22 cellular contexts compared by ENCODE assay signal in the genomic region with DNA sequence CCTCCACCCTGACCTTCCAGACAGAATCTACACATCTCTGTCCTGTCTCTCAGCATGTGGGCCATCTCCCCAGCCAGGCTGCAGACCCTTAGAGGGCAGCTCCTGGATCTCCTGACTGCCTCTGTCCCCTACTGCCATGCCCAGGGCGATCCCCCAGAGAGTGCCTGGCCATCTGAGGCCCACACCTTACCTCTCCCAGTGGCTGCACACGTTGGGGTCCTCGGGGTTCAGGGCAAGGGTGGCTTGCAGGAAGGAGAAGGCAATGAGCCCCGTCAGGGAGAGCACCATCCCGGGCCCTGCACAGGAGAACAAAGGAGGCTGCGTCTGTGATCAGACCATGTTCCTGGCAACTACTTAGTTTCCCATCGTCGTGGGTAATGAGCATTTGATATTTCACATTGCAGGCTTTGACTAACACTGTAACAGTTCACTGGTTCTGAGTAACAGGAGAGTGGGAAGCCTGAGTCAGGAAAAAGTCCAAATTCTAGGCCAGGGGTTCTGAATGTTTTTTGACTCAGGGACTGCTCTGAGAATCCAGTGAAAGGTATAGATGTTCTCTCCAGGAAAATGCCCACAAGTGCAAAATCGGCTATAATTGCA.
DNase-seq lines count a peak whose midpoint lies in the region; ATAC-seq and TF ChIP-seq lines count a peak whose summit lies in the region.
"Had no signal": no experiment of that assay in that cellular context is flagged by ENCODE, and none has a peak within 500 bp of the region (broad histone marks: within the 10 kb centered on the region; RNA-seq: fewer than 3 reads in every experiment).

No MANE protein-coding gene starts in this region.

- intact Hi-C loops in thyroid gland (cut with DNase I): no loop called here

- peaks cover 29% of the 10 kb centered on the region for H3F3A ChIP-seq in neural progenitor cell (ENCODE audit: low read depth)

- H3K27me3 ChIP-seq in neural progenitor cell (no peaks in the 10 kb centered on the region), thyroid gland (no peaks in the 10 kb centered on the region)
- H3K27me3 ChIP-seq: MG63 had no signal

- H3K9ac ChIP-seq in neural progenitor cell: no peak overlapping the region

- H3K9me3 ChIP-seq in HEK293 (ENCODE audit: control insufficient read depth, insufficient read depth, low read depth, low read length) (no peaks in the 10 kb centered on the region), neural progenitor cell (ENCODE audit: low read depth) (no peaks in the 10 kb centered on the region), thyroid gland (no peaks in the 10 kb centered on the region)
- H3K9me3 ChIP-seq: MG63, SJSA1 had no signal

- H3K27ac Mint-ChIP-seq in neural progenitor cell: peak overlapping the region; percentile 97
- H3K27ac Mint-ChIP-seq: CD8-positive, alpha-beta T cell; HFFc6 had no signal

- H3K27ac ChIP-seq in HEK293 (ENCODE audit: extremely low read depth, low read depth, low read length) (no peak overlapping the region), neural progenitor cell (no peak overlapping the region), thyroid gland (no peak overlapping the region)
- H3K27ac ChIP-seq: SJSA1 had no signal

- TF ChIP-seq CTCF in HEK293 (tag by site-specific recombination; IDR thresholded peaks at IDR 0.05) (no peak), epithelial cell of proximal tubule (conservative IDR thresholded peaks at IDR 0.05; ENCODE audit: low read depth, low read length) (no peak), neural progenitor cell (IDR thresholded peaks at IDR 0.05) (no peak), thyroid gland (IDR thresholded peaks at IDR 0.05) (no peak)

- ATAC-seq in GM18909 (IDR thresholded peaks at IDR 0.05; ENCODE audit: poor library complexity, unreplicated experiment): no peak
- no peak for ATAC-seq in GM21737 (IDR thresholded peaks at IDR 0.05; ENCODE audit: unreplicated experiment)
- ATAC-seq: CD8-positive, alpha-beta T cell had no signal

- H3K4me1 Mint-ChIP-seq in neural progenitor cell: peaks cover 59% of the 10 kb centered on the region

- DNase-seq in epithelial cell of proximal tubule (ENCODE audit: low read depth) (peak; percentile 72), neural progenitor cell (ENCODE audit: low spot score) (no peak), thyroid gland (peak; percentile 7 to 11), DMS114 treated with DMSO at 0.1 percent for 48 hours (lab: John Stamatoyannopoulos, UW; ENCODE audit: unreplicated experiment) (no peak)
- DNase-seq: C1 segment of cervical spinal cord; Calu3; CD8-positive, alpha-beta T cell; DMS53; EL; GF-D8; HFFc6; Kasumi-1; MG63; NCI-H1417; NCI-H187; NCI-H446 treated with DMSO at 0.1 percent for 48 hours; NCI-H526 treated with DMSO at 0.1 percent for 48 hours; OCI-M1 had no signal

- WGBS in thyroid gland, 2 donors: 15 to 38% methylated on average over 5 to 9 of the region's 9 CpGs

- POLR2A ChIA-PET in HEK293 (lab: Yijun Ruan, JAX): no interaction called here

- H3K36me3 Mint-ChIP-seq in neural progenitor cell: no peaks in the 10 kb centered on the region
- H3K36me3 Mint-ChIP-seq: CD8-positive, alpha-beta T cell had no signal

- no peak overlapping the region for H3K4me3 ChIP-seq in HEK293 (ENCODE audit: low read depth, low read length)
- peak overlapping the region; percentile 59 for H3K4me3 ChIP-seq in epithelial cell of proximal tubule (ENCODE audit: low read depth, low read length)
- H3K4me3 ChIP-seq in neural progenitor cell: no peak overlapping the region
- no peak overlapping the region for H3K4me3 ChIP-seq in thyroid gland (replicated peaks in 1 of 3)
- H3K4me3 ChIP-seq: MG63, SJSA1 had no signal

- H3K4me1 ChIP-seq in HEK293 (ENCODE audit: control insufficient read depth, insufficient read depth, low read length) (0 out of 2 replicates have a peak, but pooled peaks cover 3% of the 10 kb centered on the region), neural progenitor cell (peaks cover 41% of the 10 kb centered on the region), thyroid gland (peaks cover 0 to 18% of the 10 kb centered on the region in 2 donors)
- H3K4me1 ChIP-seq: SJSA1 had no signal

- peaks cover 6% of the 10 kb centered on the region for H3K27me3 Mint-ChIP-seq in neural progenitor cell (ENCODE audit: insufficient read depth, low read depth)

- no peak overlapping the region for H2AFZ ChIP-seq in neural progenitor cell (replicated peaks)

- TF ChIP-seq POLR2A in thyroid gland (IDR thresholded peaks at IDR 0.05): no peak

- H3K4me3 Mint-ChIP-seq in neural progenitor cell: no peak overlapping the region
- H3K4me3 Mint-ChIP-seq: CD8-positive, alpha-beta T cell; HFFc6 had no signal

- no peaks in the 10 kb centered on the region for H3K79me2 ChIP-seq in neural progenitor cell (ENCODE audit: low read depth)

- H3K4me2 ChIP-seq in neural progenitor cell: no peak overlapping the region

- no peaks in the 10 kb centered on the region for H3K9me3 Mint-ChIP-seq in neural progenitor cell
- H3K9me3 Mint-ChIP-seq: CD8-positive, alpha-beta T cell; HFFc6 had no signal

- CTCF ChIA-PET in HEK293 (lab: Yijun Ruan, JAX): no interaction called here

- H3K36me3 ChIP-seq in HEK293 (ENCODE audit: control insufficient read depth in 2 of 2, insufficient read depth in 1 of 2, low read length in 2 of 2) (no peaks in the 10 kb centered on the region), neural progenitor cell (no peaks in the 10 kb centered on the region), thyroid gland (no peaks in the 10 kb centered on the region)
- H3K36me3 ChIP-seq: MG63, SJSA1 had no signal

- H4K20me1 ChIP-seq in neural progenitor cell (ENCODE audit: low read depth): peaks cover 13% of the 10 kb centered on the region

TF ChIP-seq in HEK293, 187 proteins besides CTCF, POLR2A, EP300 and RAD21:
- TF ChIP-seq ZNF416 (tag by site-specific recombination; IDR thresholded peaks at IDR 0.05): no peak
- TF ChIP-seq GLIS1 (tag by site-specific recombination; IDR thresholded peaks at IDR 0.05): peak; percentile 65

Comparison
In these comparisons a context has a peak if more than half of its experiments do, and no peak if none do; other contexts are left out.
1. DNase-seq: peak in epithelial cell of proximal tubule (single experiment) and thyroid gland (2 of 2); none in neural progenitor cell (single experiment) and DMS114 treated with DMSO at 0.1 percent for 48 hours (single experiment).